Comparison of ENCODE assay signal across 10 cellular contexts in genomic region chr5:87151547-87151946, GRCh38.
DNase-seq lines count a peak whose midpoint lies in the region; ATAC-seq, FAIRE-seq and TF ChIP-seq lines count a peak whose summit lies in the region.
"Had no signal": no experiment of that assay in that cellular context is flagged by ENCODE, and none has a peak within 500 bp of the region (broad histone marks: within the 10 kb centered on the region; RNA-seq: fewer than 3 reads in every experiment).

No MANE protein-coding gene starts in this region.

- TF ChIP-seq POLR2A in vagina (IDR thresholded peaks at IDR 0.05): no peak

- no peaks in the 10 kb centered on the region for H3K36me3 Mint-ChIP-seq in T-cell
- H3K36me3 Mint-ChIP-seq: CD4-positive, CD25-positive, alpha-beta regulatory T cell had no signal

- H3K27me3 Mint-ChIP-seq in T-cell: no peaks in the 10 kb centered on the region
- H3K27me3 Mint-ChIP-seq: CD4-positive, CD25-positive, alpha-beta regulatory T cell had no signal

- CTCF ChIA-PET in T-cell (lab: Charles Lee): no interaction called here

- H3K4me1 ChIP-seq in vagina: no peaks in the 10 kb centered on the region

- no peak for FAIRE-seq in frontal cortex (lab: Jason Lieb, UNC)

- H3K9me3 Mint-ChIP-seq in T-cell: no peaks in the 10 kb centered on the region

- no peaks in the 10 kb centered on the region for H3K36me3 ChIP-seq in vagina

- ATAC-seq in GM21723 (IDR thresholded peaks at IDR 0.05; ENCODE audit: unreplicated experiment): peak; percentile 51
- ATAC-seq in T-cell (replicated peaks in 1 of 4): no peak

- DNase-seq in A172 (ENCODE audit: low spot score) (peak; percentile 86), NOMO-1 (lab: John Stamatoyannopoulos, UW; ENCODE audit: unreplicated experiment in 2 of 2) (peak; percentile 4 to 62), epithelial cell of proximal tubule (ENCODE audit: low read depth) (peak; percentile 62), frontal cortex (ENCODE audit: low spot score in 2 of 2) (no peak), T-cell (no peak), SW480 (ENCODE audit: low spot score) (no peak), vagina (ENCODE audit: extremely low spot score in 2 of 2) (no peak)

- no peak overlapping the region for H3K4me3 Mint-ChIP-seq in T-cell
- H3K4me3 Mint-ChIP-seq: CD4-positive, CD25-positive, alpha-beta regulatory T cell had no signal

- no peaks in the 10 kb centered on the region for H3K9me3 ChIP-seq in vagina

- H3K4me1 Mint-ChIP-seq in T-cell: peaks cover 2 to 8% (median 5%) of the 10 kb centered on the region in 3 donors

- H3K27ac ChIP-seq in vagina: no peak overlapping the region
- H3K27ac ChIP-seq: KMS-11 had no signal

- intact Hi-C loops in vagina (cut with DNase I): no loop called here

- POLR2A ChIA-PET in T-cell (lab: Charles Lee): no interaction called here

- H3K27ac Mint-ChIP-seq in T-cell: no peak overlapping the region

- TF ChIP-seq CTCF in epithelial cell of proximal tubule (conservative IDR thresholded peaks at IDR 0.05; ENCODE audit: low read depth, low read length): no peak
- no peak for TF ChIP-seq CTCF in vagina (IDR thresholded peaks at IDR 0.05)

- no peak overlapping the region for H3K4me3 ChIP-seq in epithelial cell of proximal tubule (ENCODE audit: low read depth, low read length)
- H3K4me3 ChIP-seq in vagina: no peak overlapping the region

- H3K27me3 ChIP-seq in vagina: no peaks in the 10 kb centered on the region

Comparison
In these comparisons a context has a peak if more than half of its experiments do, and no peak if none do; other contexts are left out.
1. DNase-seq: peak in A172 (single experiment), NOMO-1 (2 of 2) and epithelial cell of proximal tubule (single experiment); none in frontal cortex (0 of 2), T-cell (0 of 34), SW480 (single experiment) and vagina (0 of 2).